ENCODE assay signal across 12 cellular contexts in the genomic region with DNA sequence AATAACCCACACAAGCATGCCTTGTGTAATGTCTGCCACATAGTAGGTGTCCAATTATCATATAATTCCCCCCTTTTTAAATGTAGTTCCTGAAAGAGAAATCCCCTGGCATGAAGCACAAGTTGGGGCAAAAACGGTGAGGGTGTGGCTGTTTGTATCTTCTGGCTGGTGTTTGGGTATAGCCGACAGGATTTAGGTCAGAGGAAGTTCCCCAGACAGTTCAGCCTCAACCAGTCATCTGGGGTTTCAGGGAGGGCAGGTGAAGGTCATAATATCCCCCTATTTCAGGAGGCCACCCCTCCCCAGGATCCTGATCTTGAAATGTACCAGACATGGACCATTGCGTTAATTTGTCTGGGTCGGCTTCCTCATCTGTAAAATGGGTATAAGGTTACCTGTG. TPM values are rescaled to one million over a fixed set of nuclear protein-coding genes. Genes with fewer than 3 reads are reported as not detected.
DNase-seq lines count a peak whose midpoint lies in the region; ATAC-seq and TF ChIP-seq lines count a peak whose summit lies in the region.
"Had no signal": no experiment of that assay in that cellular context is flagged by ENCODE, and none has a peak within 500 bp of the region (broad histone marks: within the 10 kb centered on the region; RNA-seq: fewer than 3 reads in every experiment).

No MANE protein-coding gene starts in this region.

- H3K4me3 ChIP-seq in NB4 (ENCODE audit: low read depth, low read length) (no peak overlapping the region), spleen (no peak overlapping the region)
- H3K4me3 ChIP-seq in effector memory CD4-positive, alpha-beta T cell (ENCODE audit: insufficient read depth, low read depth, low read length, poor library complexity, severe bottlenecking): no peak overlapping the region

- TF ChIP-seq CTCF in NB4 (IDR thresholded peaks at IDR 0.05; ENCODE audit: low read depth, low read length) (no peak), spleen (IDR thresholded peaks at IDR 0.05 in 8 of 11, conservative IDR thresholded peaks at IDR 0.05 in 3 of 11) (no peak)

- ATAC-seq in HG03520 (IDR thresholded peaks at IDR 0.05; ENCODE audit: unreplicated experiment) (no peak), HG02981 (IDR thresholded peaks at IDR 0.05; ENCODE audit: unreplicated experiment) (no peak)
- ATAC-seq: Right ventricle myocardium inferior had no signal

- TF ChIP-seq POLR2A in NB4 (IDR thresholded peaks at IDR 0.05; ENCODE audit: extremely low read depth, insufficient read length) (no peak), spleen (IDR thresholded peaks at IDR 0.05) (no peak)

- H3K36me3 ChIP-seq in effector memory CD4-positive, alpha-beta T cell (ENCODE audit: control insufficient read depth, insufficient read depth, low read length): no peaks in the 10 kb centered on the region
- H3K36me3 ChIP-seq in spleen: no peaks in the 10 kb centered on the region

- H3K4me1 ChIP-seq in effector memory CD4-positive, alpha-beta T cell (ENCODE audit: control insufficient read depth, insufficient read depth, low read length, poor library complexity, severe bottlenecking): peaks cover 37% of the 10 kb centered on the region
- H3K4me1 ChIP-seq in spleen: peaks cover 19 to 80% (median 61%) of the 10 kb centered on the region in 6 donors

- peak; percentile 21 for DNase-seq in NB4 (ENCODE audit: low read depth)
- peak; percentile 19 to 34 for DNase-seq in activated CD4-positive, alpha-beta T cell treated with anti-CD3 and anti-CD28 coated beads, Interleukin-2, amount 50 U/mL, for 4 hours
- peak; percentile 66 to 71 (median 68) for DNase-seq in effector memory CD4-positive, alpha-beta T cell
- no peak for DNase-seq in spleen
- no peak for DNase-seq in NCI-H187 (lab: John Stamatoyannopoulos, UW)
- no peak for DNase-seq in foreskin melanocyte
- DNase-seq: Caco-2, hypothalamus had no signal

- H3K27ac ChIP-seq in effector memory CD4-positive, alpha-beta T cell (ENCODE audit: insufficient read depth, low read length, poor library complexity, severe bottlenecking): peak overlapping the region; percentile 65
- H3K27ac ChIP-seq in spleen: peak overlapping the region in 7 of 8 donors; percentile 85 to 97 (median 94)
- H3K27ac ChIP-seq: VCaP had no signal

- H3K9me3 ChIP-seq in effector memory CD4-positive, alpha-beta T cell (ENCODE audit: control insufficient read depth, low read length): no peaks in the 10 kb centered on the region
- no peaks in the 10 kb centered on the region for H3K9me3 ChIP-seq in spleen
- H3K9me3 ChIP-seq: Caco-2 had no signal

- intact Hi-C loops in spleen (cut with DNase I; ENCODE audit: low total_unique reads): loop anchor here (10.0 kb wide), 2 partner anchors 252 to 482 kb away; a partner anchor contains a TSS

- no peaks in the 10 kb centered on the region for H3K27me3 ChIP-seq in effector memory CD4-positive, alpha-beta T cell (replicated peaks; ENCODE audit: control insufficient read depth, insufficient read depth, low read length, poor library complexity, severe bottlenecking)
- no peaks in the 10 kb centered on the region for H3K27me3 ChIP-seq in spleen (replicated peaks in 1 of 7)

- WGBS in spleen, 5 donors: 45 to 64% (median 54%) methylated on average over 4 of the region's 4 CpGs

RNA-seq across cellular contexts. Expression of a gene that starts 29.1 kb away (rescaled TPM):
- 100 to 1,000 TPM in 1 of 7 donors, 10 to 100 TPM in 6; 33.7 to 162 (median 60.3) TPM for total RNA-seq in spleen
- polyA plus RNA-seq in spleen: 10 to 100 TPM in 2 of 3 donors, 1 to 10 TPM in 1; 8.3 to 40.8 (median 18.6) TPM

Comparison
In these comparisons a context has a peak if more than half of its experiments do, and no peak if none do; other contexts are left out.
1. DNase-seq: peak in NB4 (single experiment), activated CD4-positive, alpha-beta T cell treated with anti-CD3 and anti-CD28 coated beads, Interleukin-2, amount 50 U/mL, for 4 hours (2 of 2) and effector memory CD4-positive, alpha-beta T cell (3 of 3); none in spleen (single experiment), NCI-H187 (0 of 2) and foreskin melanocyte (single experiment).